9 cellular contexts compared by ENCODE assay signal in the genomic region with DNA sequence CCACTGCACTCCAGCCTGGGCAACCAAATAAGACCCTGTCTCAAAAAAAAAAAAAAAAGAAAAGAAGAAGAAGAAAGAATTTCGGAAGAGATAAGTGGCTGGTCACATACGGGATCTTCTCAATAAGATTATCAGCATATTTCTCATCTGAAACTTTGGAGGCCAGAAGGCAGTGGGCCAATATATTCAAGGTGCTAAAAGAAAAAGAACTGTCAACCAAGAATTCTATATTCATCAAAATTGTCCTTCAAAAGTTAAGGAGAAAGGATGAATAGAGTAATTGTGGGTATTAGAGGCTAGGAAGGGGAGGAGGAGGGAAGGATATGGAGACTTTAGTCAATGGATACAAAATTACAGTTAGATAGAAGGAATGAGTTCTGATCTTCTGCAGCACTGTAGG. TPM values are rescaled to one million over a fixed set of nuclear protein-coding genes. Genes with fewer than 3 reads are reported as not detected.
"Had no signal": no experiment of that assay in that cellular context is flagged by ENCODE, and none has a peak within 500 bp of the region (broad histone marks: within the 10 kb centered on the region; RNA-seq: fewer than 3 reads in every experiment).

No MANE protein-coding gene starts in this region.

- H3K4me2 ChIP-seq: KMS-11 had no signal

- DNase-seq: IMR-90, KBM-7, KG1 had no signal

- H3K4me3 ChIP-seq: K562 had no signal

- FAIRE-seq: HepG2, HTR-8/SVneo, K562 had no signal

- H3K9ac ChIP-seq: KMS-11 had no signal

- ATAC-seq: HepG2, K562 had no signal

- H3K27ac ChIP-seq: HL-60, KMS-11 had no signal

RNA-seq across cellular contexts. Expression of gene NANOS1, which starts 43.9 kb away (rescaled TPM):
- polyA plus RNA-seq: IgD-negative memory B cell had no signal
